ENCODE assay signal across 34 cellular contexts in genomic region chr17:21530311-21530710, GRCh38.
"Had no signal": no experiment of that assay in that cellular context is flagged by ENCODE, and none has a peak within 500 bp of the region (broad histone marks: within the 10 kb centered on the region; RNA-seq: fewer than 3 reads in every experiment).

No MANE protein-coding gene starts in this region.

- H3K9me3 ChIP-seq: breast epithelium, gastroesophageal sphincter, left ventricle myocardium inferior, neutrophil, pancreas, prostate gland, stomach, tibial artery, upper lobe of right lung had no signal

- DNase-seq: activated CD4-positive, alpha-beta T cell treated with anti-CD3 and anti-CD28 coated beads for 48 hours; activated CD4-positive, alpha-beta T cell treated with anti-CD3 and anti-CD28 coated beads, Interleukin-2, amount 50 U/mL, for 48 hours; activated CD8-positive, alpha-beta memory T cell treated with anti-CD3 and anti-CD28 coated beads, Interleukin-2, amount 50 U/mL, for 4 hours; activated gamma-delta T cell treated with Interleukin-2 at 50 U/mL for 16 hours; activated naive CD4-positive, alpha-beta T cell treated with anti-CD3 and anti-CD28 coated beads, Interleukin-2, amount 50 U/mL, for 16 hours; activated T-cell treated with anti-CD3 and anti-CD28 coated beads, Interleukin-2, amount 50 U/mL, for 4 hours; amygdala; central memory CD4-positive, alpha-beta T cell; effector CD4-positive, alpha-beta T cell; head of caudate nucleus; hypothalamus; left ventricle myocardium inferior; mesendoderm; pancreas; retina; stimulated activated CD4-positive, alpha-beta T cell treated with anti-CD3 and anti-CD28 coated beads, Interleukin-1b, Interleukin-23, amount 100 ng/mL, for 48 hours; stimulated activated CD4-positive, alpha-beta T cell treated with anti-CD3 and anti-CD28 coated beads, Interleukin-4, amount 100 ng/mL, for 4 hours; stimulated activated CD8-positive, alpha-beta memory T cell treated with anti-CD3 and anti-CD28 coated beads, Interleukin-4, amount 100 ng/mL, for 48 hours; stimulated activated naive B cell treated with anti-CD40 and anti-IgM and Interleukin-4, amounts not matched to agents 10 μg/mL and 1 μg/mL and 100 μg/mL, for 72 hours; stomach; SW 1271; T-helper 9 cell; tibial artery; upper lobe of right lung had no signal

- H3K4me3 ChIP-seq: breast epithelium, gastroesophageal sphincter, left ventricle myocardium inferior, lung, pancreas, prostate gland, smooth muscle cell, stomach, tibial artery, upper lobe of right lung had no signal

- ATAC-seq: activated T-cell treated with anti-CD3 and anti-CD28 coated beads, Interleukin-2, amount 50 U/mL, for 4 hours; activated T-helper 17 cell treated with anti-CD3 and anti-CD28 coated beads, Interleukin-2, amount 50 U/mL, for 72 hours; gastroesophageal sphincter; natural killer cell treated with Interleukin-12 subunit alpha and Interleukin-12 subunit beta and Interleukin-15 and Interleukin-18, amount 100 ng/mL, for 72 hours; pancreas; sciatic nerve; stimulated activated naive B cell treated with anti-CD40 and anti-IgM and Interleukin-4, amounts not matched to agents 10 μg/mL and 1 μg/mL and 100 μg/mL, for 72 hours; upper lobe of right lung had no signal

- H3K36me3 ChIP-seq: breast epithelium, neutrophil had no signal

- H3K4me2 ChIP-seq: smooth muscle cell had no signal

- H3K27ac ChIP-seq: breast epithelium, gastroesophageal sphincter, left ventricle myocardium inferior, neutrophil, pancreas, prostate gland, stomach, tibial artery, upper lobe of right lung, VCaP had no signal

- H3K4me1 ChIP-seq: breast epithelium, gastroesophageal sphincter, pancreas, prostate gland, tibial artery, upper lobe of right lung had no signal

- H3K27me3 ChIP-seq: breast epithelium, gastroesophageal sphincter, pancreas, stomach, tibial artery, upper lobe of right lung had no signal
